8 cellular contexts compared by ENCODE assay signal in the genomic region with DNA sequence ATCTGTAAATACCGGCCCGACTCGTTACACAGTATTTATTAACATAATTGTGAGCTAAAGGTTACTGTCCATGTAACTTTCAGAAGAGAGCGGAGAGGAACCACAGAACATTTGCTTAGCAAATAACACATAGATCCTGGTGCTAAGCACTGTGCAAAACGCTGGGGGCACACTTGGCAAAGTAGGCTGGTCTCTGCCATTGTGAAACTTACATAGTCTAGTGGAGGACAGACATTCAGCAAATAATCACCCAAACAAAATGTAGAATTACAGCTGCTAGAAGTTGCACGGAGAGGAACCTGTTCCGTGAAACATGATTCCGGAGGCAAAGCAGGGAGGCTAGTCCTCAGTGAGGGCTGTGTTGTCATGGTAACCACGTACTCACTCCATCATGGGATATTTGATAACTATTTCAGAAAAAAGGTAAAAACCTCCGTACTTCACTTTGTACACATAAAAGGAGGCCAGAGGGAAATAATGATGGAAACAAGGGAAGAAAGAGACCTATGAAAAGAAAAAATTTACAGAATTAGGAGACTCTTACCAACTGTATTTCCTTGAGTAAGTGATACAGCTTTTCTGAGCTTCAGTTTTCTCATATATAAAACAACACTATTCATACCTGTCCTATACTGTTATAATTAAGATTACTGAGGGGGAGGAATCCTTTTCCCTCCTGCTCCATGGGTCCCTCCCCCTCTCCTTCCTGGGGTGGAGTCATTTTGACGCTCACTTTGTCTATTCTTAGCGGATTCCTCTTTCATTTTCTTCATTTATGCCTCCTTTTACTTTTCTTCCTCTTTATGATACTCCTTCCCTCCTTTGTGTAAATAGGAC. TPM values are rescaled to one million over a fixed set of nuclear protein-coding genes. Genes with fewer than 3 reads are reported as not detected.
DNase-seq lines count a peak whose midpoint lies in the region; ATAC-seq and TF ChIP-seq lines count a peak whose summit lies in the region.

No MANE protein-coding gene starts in this region.

- H3K27me3 ChIP-seq in DND-41 (ENCODE audit: insufficient read depth, low read length, poor library complexity) (peaks cover 8% of the 10 kb centered on the region), HL-60 (ENCODE audit: insufficient read depth, poor library complexity, severe bottlenecking) (peaks cover 8% of the 10 kb centered on the region), PC-9 (ENCODE audit: insufficient read depth, low read depth) (no peaks in the 10 kb centered on the region)

- TF ChIP-seq CTCF in DND-41 (IDR thresholded peaks at IDR 0.05; ENCODE audit: borderline replicate concordance, extremely low read depth, low read length, poor library complexity, severe bottlenecking): peak; percentile 74
- TF ChIP-seq CTCF in HL-60 (IDR thresholded peaks at IDR 0.05; ENCODE audit: insufficient read depth, low read length): peak; percentile 41
- no peak for TF ChIP-seq CTCF in PC-9 (conservative IDR thresholded peaks at IDR 0.05)
- peak in 1 of 2 experiments; percentile 60 for TF ChIP-seq CTCF in brain (conservative IDR thresholded peaks at IDR 0.05)

- CTCF ChIA-PET in PC-9 (lab: Charles Lee): interaction anchor here (1.4 kb wide), 1 partner anchor 216 kb away, joined by 3 read pairs; no protein-coding TSS in a partner anchor

- H3K9me2 ChIP-seq in PC-9 (ENCODE audit: insufficient read depth): no peaks in the 10 kb centered on the region

- H3K4me1 ChIP-seq in DND-41 (ENCODE audit: insufficient read depth, low read length) (peaks cover 29% of the 10 kb centered on the region), PC-9 (replicated peaks; ENCODE audit: insufficient read depth) (peaks cover 6% of the 10 kb centered on the region; the same call in 1 of the 2 replicates)

- ATAC-seq in DND-41 (ENCODE audit: insufficient read depth, low read depth) (peak; percentile 66), GM21381 (IDR thresholded peaks at IDR 0.05; ENCODE audit: unreplicated experiment) (peak; percentile 47)

- H3K4me1 Mint-ChIP-seq in brain: peaks cover 38% of the 10 kb centered on the region

- H3K4me3 ChIP-seq in DND-41 (ENCODE audit: low read depth in 1 of 2, low read length in 2 of 2): peak overlapping the region; percentile 2 to 80; a peak in 3 of 4 replicates
- peak overlapping the region; percentile 63 for H3K4me3 ChIP-seq in HL-60 (replicated peaks; ENCODE audit: insufficient read depth, low read length)
- peak overlapping the region; percentile 64 for H3K4me3 ChIP-seq in PC-9

- H4K20me1 ChIP-seq in DND-41 (ENCODE audit: insufficient read depth, low read length): no peaks in the 10 kb centered on the region
- H4K20me1 ChIP-seq in PC-9 (ENCODE audit: insufficient read depth): no peaks in the 10 kb centered on the region

- H3K9me3 ChIP-seq in DND-41 (ENCODE audit: insufficient read depth, low read length, severe bottlenecking) (no peaks in the 10 kb centered on the region), PC-9 (ENCODE audit: insufficient read depth, low read depth) (no peaks in the 10 kb centered on the region)

- peak overlapping the region; percentile 69 for H3K27ac ChIP-seq in DND-41 (ENCODE audit: low read length)
- peak overlapping the region; percentile 48 for H3K27ac ChIP-seq in HL-60 (replicated peaks)
- 0 out of 2 replicates have a peak overlapping the region, but pooled peaks have one; percentile 23 for H3K27ac ChIP-seq in PC-9

- no TSS peak for BruUV-seq in PC-9 (replicated peaks; lab: Mats Ljungman, UMichigan)

- peak overlapping the region; percentile 17 to 87 (median 86) for H3K27ac Mint-ChIP-seq in brain

- peaks cover 10% of the 10 kb centered on the region; the same call in 1 of the 2 replicates for H3F3A ChIP-seq in PC-9 (ENCODE audit: insufficient read depth, low read depth)

- peak overlapping the region; percentile 78 for H3K4me2 ChIP-seq in DND-41 (ENCODE audit: insufficient read depth, low read length)
- peak overlapping the region; percentile 85 for H3K4me2 ChIP-seq in PC-9

- intact Hi-C loops in PC-9 (cut with micrococcal nuclease; ENCODE audit: unreplicated experiment): loop anchor here (10.0 kb wide), 1 partner anchor 162 kb away; no protein-coding TSS in a partner anchor

- no peaks in the 10 kb centered on the region for H3K36me3 ChIP-seq in DND-41 (ENCODE audit: insufficient read depth, low read length)
- H3K36me3 ChIP-seq in PC-9 (ENCODE audit: low read depth): no peaks in the 10 kb centered on the region

- no peaks in the 10 kb centered on the region for H3K36me3 Mint-ChIP-seq in brain

- H2AFZ ChIP-seq in DND-41 (ENCODE audit: low read depth, low read length) (peak overlapping the region; percentile 94), PC-9 (peak overlapping the region; percentile 85)

- H3K79me2 ChIP-seq in DND-41 (ENCODE audit: insufficient read depth, low read length) (peaks cover 2% of the 10 kb centered on the region; the same call in 1 of the 2 replicates), PC-9 (ENCODE audit: low read depth) (no peaks in the 10 kb centered on the region)

- peaks cover 0 to 3% (median 0%) of the 10 kb centered on the region in 5 experiments for H3K9me3 Mint-ChIP-seq in brain

- peak overlapping the region; percentile 70 for H3K9ac ChIP-seq in DND-41 (ENCODE audit: low read depth, low read length)

- POLR2A ChIA-PET in PC-9 (lab: Charles Lee; ENCODE audit: unreplicated experiment): interaction anchor here (0.6 to 0.7 kb wide), 4 partner anchors 18 to 746 kb away, joined by 3 to 6 read pairs (median 4); no protein-coding TSS in a partner anchor

- peak overlapping the region; percentile 86 to 94 (median 93) for H3K4me3 Mint-ChIP-seq in brain

- H3K27me3 Mint-ChIP-seq in brain: peaks cover 19% of the 10 kb centered on the region

- peak; percentile 60 for DNase-seq in DND-41
- peak; percentile 38 to 59 for DNase-seq in HL-60 (ENCODE audit: low read depth in 1 of 2, low spot score in 1 of 2)
- peak; percentile 22 to 73 for DNase-seq in PC-9
- DNase-seq in iris pigment epithelial cell (ENCODE audit: low read depth): peak; percentile 41
- peak; percentile 31 for DNase-seq in stimulated activated CD4-positive, alpha-beta T cell treated with anti-CD3 and anti-CD28 coated beads, Interleukin-2, amount 100 ng/mL, for 4 hours (ENCODE audit: low read depth)
- no peak for DNase-seq in T1000 (lab: John Stamatoyannopoulos, UW)

RNA-seq across cellular contexts. Expression of a gene that starts 0.8 kb away (rescaled TPM):
- total RNA-seq in PC-9 (2021): 0.70 and 1.0 TPM in 2 replicates
- 8.7 TPM for polyA plus RNA-seq in brain (ENCODE audit: insufficient read depth, low read depth, low replicate concordance)
